In the genomic region with DNA sequence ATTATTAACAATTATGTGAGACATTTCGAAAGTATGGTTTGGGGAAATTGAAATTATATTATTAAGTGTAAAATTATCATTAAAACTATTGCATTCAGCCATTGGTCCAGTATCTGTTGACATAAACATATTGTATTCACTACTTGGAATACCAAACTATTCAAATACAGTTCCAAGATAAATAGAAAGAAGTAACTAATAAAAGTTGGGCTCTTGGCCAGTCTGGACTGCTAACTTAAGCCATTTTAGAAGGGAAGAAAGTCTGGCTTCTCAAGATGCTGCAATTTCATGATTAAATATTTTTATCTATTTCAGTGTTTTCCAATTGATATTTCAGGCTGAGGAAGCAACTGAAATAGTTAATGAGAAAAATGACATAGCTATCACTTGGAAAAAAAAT, we compare ENCODE assay signal across 21 cellular contexts.
"Had no signal": no experiment of that assay in that cellular context is flagged by ENCODE, and none has a peak within 500 bp of the region (broad histone marks: within the 10 kb centered on the region; RNA-seq: fewer than 3 reads in every experiment).

No MANE protein-coding gene starts in this region.

- H3K4me3 Mint-ChIP-seq: activated CD4-positive, alpha-beta T cell treated with anti-CD3 and anti-CD28 coated beads, Interleukin-2, amount 10 ng/mL, durations not matched to agents 7 days and 5 days; activated CD8-positive, alpha-beta T cell treated with anti-CD3 and anti-CD28 coated beads, Interleukin-2, amount 10 ng/mL, durations not matched to agents 7 days and 5 days; activated naive CD8-positive, alpha-beta T cell treated with anti-CD3 and anti-CD28 coated beads, Interleukin-2, amount 10 ng/mL, durations not matched to agents 7 days and 5 days; activated T-cell treated with anti-CD3 and anti-CD28 coated beads, Interleukin-2, amount 50 U/mL, for 24 hours; nephron progenitor cell; stimulated activated naive B cell treated with anti-CD40 and anti-IgM and Interleukin-4, amounts not matched to agents 10 μg/mL and 1 μg/mL and 100 μg/mL, for 72 hours had no signal

- H3K27ac ChIP-seq: foreskin keratinocyte, left lung, sigmoid colon, spleen, thoracic aorta had no signal

- H3K36me3 ChIP-seq: left lung, sigmoid colon, spleen, thoracic aorta had no signal

- H3K27ac Mint-ChIP-seq: activated CD4-positive, alpha-beta T cell treated with anti-CD3 and anti-CD28 coated beads, Interleukin-2, amount 10 ng/mL, durations not matched to agents 7 days and 5 days; activated CD8-positive, alpha-beta T cell treated with anti-CD3 and anti-CD28 coated beads, Interleukin-2, amount 10 ng/mL, durations not matched to agents 7 days and 5 days; activated naive CD8-positive, alpha-beta T cell treated with anti-CD3 and anti-CD28 coated beads, Interleukin-2, amount 10 ng/mL, durations not matched to agents 7 days and 5 days; activated T-cell treated with anti-CD3 and anti-CD28 coated beads, Interleukin-2, amount 50 U/mL, for 24 hours; activated T-helper 2 cell treated with anti-CD3 and anti-CD28 coated beads, Interferon-gamma antibody, Interleukin-2, Interleukin-4, amounts not matched to agents 10 μg/mL and 5 μg/mL and 100 μg/mL, durations not matched to agents 14 hours and 24 hours and 36 hours; nephron progenitor cell; stimulated activated naive B cell treated with anti-CD40 and anti-IgM and Interleukin-4, amounts not matched to agents 10 μg/mL and 1 μg/mL and 100 μg/mL, for 72 hours had no signal

- H3K4me3 ChIP-seq: left lung, sigmoid colon, spleen, thoracic aorta had no signal

- H3K36me3 Mint-ChIP-seq: activated naive CD8-positive, alpha-beta T cell treated with anti-CD3 and anti-CD28 coated beads, Interleukin-2, amount 10 ng/mL, durations not matched to agents 7 days and 5 days; stimulated activated naive B cell treated with anti-CD40 and anti-IgM and Interleukin-4, amounts not matched to agents 10 μg/mL and 1 μg/mL and 100 μg/mL, for 72 hours had no signal

- H3K27me3 ChIP-seq: foreskin keratinocyte, left lung, sigmoid colon, spleen had no signal

- FAIRE-seq: bronchial epithelial cell, kidney had no signal

- ATAC-seq: activated CD8-positive, alpha-beta T cell treated with anti-CD3 and anti-CD28 coated beads, Interleukin-2, amount 10 ng/mL, durations not matched to agents 7 days and 5 days; foreskin keratinocyte; left lung; stimulated activated naive B cell treated with anti-CD40 and anti-IgM and Interleukin-4, amounts not matched to agents 10 μg/mL and 1 μg/mL and 100 μg/mL, for 72 hours had no signal

- H3K9me3 ChIP-seq: left lung, sigmoid colon, spleen, thoracic aorta had no signal

- DNase-seq: activated CD4-positive, alpha-beta T cell treated with anti-CD3 and anti-CD28 coated beads, Interleukin-2, amount 10 ng/mL, durations not matched to agents 7 days and 5 days; activated CD8-positive, alpha-beta T cell treated with anti-CD3 and anti-CD28 coated beads, Interleukin-2, amount 10 ng/mL, durations not matched to agents 7 days and 5 days; activated naive CD4-positive, alpha-beta T cell treated with Interleukin-2 at 50 U/mL for 16 hours; activated naive CD8-positive, alpha-beta T cell treated with anti-CD3 and anti-CD28 coated beads, Interleukin-2, amount 10 ng/mL, durations not matched to agents 7 days and 5 days; activated T-cell treated with anti-CD3 and anti-CD28 coated beads, Interleukin-2, amount 50 U/mL, for 24 hours; anterior cingulate cortex; foreskin keratinocyte; glutamatergic neuron; hypothalamus; kidney; left lung; midbrain; nephron progenitor cell; nucleus accumbens; sigmoid colon; spleen; stimulated activated naive B cell treated with anti-CD40 and anti-IgM and Interleukin-4, amounts not matched to agents 10 μg/mL and 1 μg/mL and 100 μg/mL, for 72 hours; T1000 had no signal

- H3K4me1 ChIP-seq: foreskin keratinocyte, left lung, spleen had no signal

- H3K9me3 Mint-ChIP-seq: activated CD4-positive, alpha-beta T cell treated with anti-CD3 and anti-CD28 coated beads, Interleukin-2, amount 10 ng/mL, durations not matched to agents 7 days and 5 days; activated naive CD8-positive, alpha-beta T cell treated with anti-CD3 and anti-CD28 coated beads, Interleukin-2, amount 10 ng/mL, durations not matched to agents 7 days and 5 days; activated T-cell treated with anti-CD3 and anti-CD28 coated beads, Interleukin-2, amount 50 U/mL, for 24 hours; activated T-helper 2 cell treated with anti-CD3 and anti-CD28 coated beads, Interferon-gamma antibody, Interleukin-2, Interleukin-4, amounts not matched to agents 10 μg/mL and 5 μg/mL and 100 μg/mL, durations not matched to agents 14 hours and 24 hours and 36 hours; nephron progenitor cell; stimulated activated naive B cell treated with anti-CD40 and anti-IgM and Interleukin-4, amounts not matched to agents 10 μg/mL and 1 μg/mL and 100 μg/mL, for 72 hours had no signal

- H3K4me1 Mint-ChIP-seq: activated CD4-positive, alpha-beta T cell treated with anti-CD3 and anti-CD28 coated beads, Interleukin-2, amount 10 ng/mL, durations not matched to agents 7 days and 5 days; activated naive CD8-positive, alpha-beta T cell treated with anti-CD3 and anti-CD28 coated beads, Interleukin-2, amount 10 ng/mL, durations not matched to agents 7 days and 5 days; stimulated activated naive B cell treated with anti-CD40 and anti-IgM and Interleukin-4, amounts not matched to agents 10 μg/mL and 1 μg/mL and 100 μg/mL, for 72 hours had no signal

- H3K27me3 Mint-ChIP-seq: activated CD4-positive, alpha-beta T cell treated with anti-CD3 and anti-CD28 coated beads, Interleukin-2, amount 10 ng/mL, durations not matched to agents 7 days and 5 days; activated naive CD8-positive, alpha-beta T cell treated with anti-CD3 and anti-CD28 coated beads, Interleukin-2, amount 10 ng/mL, durations not matched to agents 7 days and 5 days; activated T-cell treated with anti-CD3 and anti-CD28 coated beads, Interleukin-2, amount 50 U/mL, for 24 hours had no signal
